ENCODE assay signal across 1 cellular context in genomic region chr15:20356444-20357138, GRCh38.
TF ChIP-seq lines count a peak whose summit lies in the region.

No MANE protein-coding gene starts in this region.

TF ChIP-seq in H1, 55 proteins besides CTCF, POLR2A, EP300 and RAD21 (continued from another document):
- TF ChIP-seq SIX5 (IDR thresholded peaks at IDR 0.05; ENCODE audit: low read depth, low read length), result no peak
- no peak for TF ChIP-seq JUND (IDR thresholded peaks at IDR 0.05; ENCODE audit: low read length)
- TF ChIP-seq CHD7 (IDR thresholded peaks at IDR 0.05; ENCODE audit: insufficient replicate concordance, low read length), result no peak
TF ChIP-seq in H1: peak in this region for 0.
